ENCODE assay signal across 9 cellular contexts in the genomic region with DNA sequence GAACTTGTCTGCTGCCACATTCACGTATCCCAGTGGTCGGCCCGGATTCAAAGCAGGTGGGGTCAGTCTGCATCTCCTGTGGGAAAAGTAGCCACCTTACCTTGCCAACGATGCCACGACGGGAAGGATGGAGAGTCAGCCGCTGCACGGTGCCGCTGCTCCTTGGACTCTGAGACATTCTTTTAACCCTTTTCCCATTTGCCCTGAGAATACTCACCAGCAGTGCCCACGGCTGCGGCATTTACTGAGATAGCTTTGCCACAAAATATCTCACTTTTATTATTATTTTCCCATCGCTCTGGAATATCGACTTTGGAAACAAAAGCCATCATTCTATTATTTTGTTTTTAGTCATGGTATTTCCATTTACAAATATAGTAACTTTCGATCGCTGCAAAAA.
"Had no signal": no experiment of that assay in that cellular context is flagged by ENCODE, and none has a peak within 500 bp of the region (broad histone marks: within the 10 kb centered on the region; RNA-seq: fewer than 3 reads in every experiment).

No MANE protein-coding gene starts in this region.

- H3K27ac Mint-ChIP-seq: HFFc6, IgD-negative memory B cell had no signal

- H3K36me3 ChIP-seq: HAP-1 had no signal

- H3K4me3 ChIP-seq: GM23248, HAP-1 had no signal

- DNase-seq: GM23248, GOT3, H7, HFFc6 had no signal

- H3K9ac ChIP-seq: GM23248 had no signal

- ATAC-seq: HCT116, HepG2 had no signal

- H3K9me3 ChIP-seq: HAP-1 had no signal

- H3K4me1 ChIP-seq: HAP-1 had no signal

- H3K4me3 Mint-ChIP-seq: HFFc6, IgD-negative memory B cell had no signal

- H3K27me3 Mint-ChIP-seq: IgD-negative memory B cell had no signal

- H3K36me3 Mint-ChIP-seq: IgD-negative memory B cell had no signal

- H3K9me3 Mint-ChIP-seq: IgD-negative memory B cell had no signal

- H3K27ac ChIP-seq: GM23248, HL-60 had no signal

- FAIRE-seq: HepG2 had no signal

- H2AFZ ChIP-seq: GM23248 had no signal
